Comparison of ENCODE assay signal across 11 cellular contexts in genomic region chr11:63847363-63847762, GRCh38. TPM values are rescaled to one million over a fixed set of nuclear protein-coding genes. Genes with fewer than 3 reads are reported as not detected.
A peak's percentile ranks its signal among the peaks of the same experiment; 100 is the strongest.
DNase-seq lines count a peak whose midpoint lies in the region; ATAC-seq and TF ChIP-seq lines count a peak whose summit lies in the region.
"Had no signal": no experiment of that assay in that cellular context is flagged by ENCODE, and none has a peak within 500 bp of the region (broad histone marks: within the 10 kb centered on the region; RNA-seq: fewer than 3 reads in every experiment).

No MANE protein-coding gene starts in this region.

- intact Hi-C loops in dendritic cell treated with granulocyte-macrophage colony-stimulating factor and Interleukin-4, amounts not matched to agents 40 ng/mL and 50 ng/mL, for 4 days (cut with micrococcal nuclease), result no loop called here
- intact Hi-C loops in tibial artery (cut with DNase I; ENCODE audit: low total_unique reads), result no loop called here

- no peak overlapping the region for H2AFZ ChIP-seq in GM23338

- no peaks in the 10 kb centered on the region for H3K9me3 Mint-ChIP-seq in GM23338
- H3K9me3 Mint-ChIP-seq in dendritic cell treated with granulocyte-macrophage colony-stimulating factor and Interleukin-4, amounts not matched to agents 40 ng/mL and 50 ng/mL, for 4 days, result no peaks in the 10 kb centered on the region
- H3K9me3 Mint-ChIP-seq in naive B cell, result no peaks in the 10 kb centered on the region

- H3K36me3 Mint-ChIP-seq in GM23338 (ENCODE audit: low read depth) (peaks cover 22% of the 10 kb centered on the region; the same call in 1 of the 3 replicates), naive B cell (peaks cover 0 to 11% of the 10 kb centered on the region in 2 donors)
- H3K36me3 Mint-ChIP-seq in dendritic cell treated with granulocyte-macrophage colony-stimulating factor and Interleukin-4, amounts not matched to agents 40 ng/mL and 50 ng/mL, for 4 days (ENCODE audit: low read depth), result peaks cover 75% of the 10 kb centered on the region

- ATAC-seq in GM23338 (peak; percentile 90), naive B cell (ENCODE audit: low read depth in 2 of 2) (no peak), HG03378 (IDR thresholded peaks at IDR 0.05; ENCODE audit: unreplicated experiment) (no peak)

- TF ChIP-seq CTCF in 22Rv1 (IDR thresholded peaks at IDR 0.05) (no peak), GM23338 (conservative IDR thresholded peaks at IDR 0.05; ENCODE audit: low read depth in 2 of 2) (no peak), tibial artery (IDR thresholded peaks at IDR 0.05) (no peak)

- H3K27me3 Mint-ChIP-seq in GM23338 (ENCODE audit: insufficient read depth, low read depth, poor library complexity), result peaks cover 5% of the 10 kb centered on the region
- no peaks in the 10 kb centered on the region for H3K27me3 Mint-ChIP-seq in dendritic cell treated with granulocyte-macrophage colony-stimulating factor and Interleukin-4, amounts not matched to agents 40 ng/mL and 50 ng/mL, for 4 days
- H3K27me3 Mint-ChIP-seq in naive B cell, result no peaks in the 10 kb centered on the region

- H3K4me3 Mint-ChIP-seq in GM23338 (peak overlapping the region; percentile 58), naive B cell (no peak overlapping the region)
- H3K4me3 Mint-ChIP-seq in dendritic cell treated with granulocyte-macrophage colony-stimulating factor and Interleukin-4, amounts not matched to agents 40 ng/mL and 50 ng/mL, for 4 days, result no peak overlapping the region

- no peaks in the 10 kb centered on the region for H3F3A ChIP-seq in GM23338 (replicated peaks; ENCODE audit: low read depth)

- H3K79me2 ChIP-seq in GM23338 (replicated peaks; ENCODE audit: insufficient read depth), result peaks cover 100% of the 10 kb centered on the region

- H3K4me3 ChIP-seq in GM23338 (peak overlapping the region; percentile 40), tibial artery (no peak overlapping the region)
- H3K4me3 ChIP-seq: Peyer's patch, spleen had no signal

- no peaks in the 10 kb centered on the region for H3K27me3 ChIP-seq in GM23338 (ENCODE audit: insufficient read depth)
- H3K27me3 ChIP-seq in tibial artery, result no peaks in the 10 kb centered on the region
- H3K27me3 ChIP-seq: Peyer's patch, spleen had no signal

- H3K4me1 ChIP-seq in GM23338 (ENCODE audit: insufficient read depth) (peaks cover 50% of the 10 kb centered on the region), tibial artery (peaks cover 0 to 60% (median 25%) of the 10 kb centered on the region in 4 donors)

- no peaks in the 10 kb centered on the region for H3K9me2 ChIP-seq in GM23338 (ENCODE audit: insufficient read depth)

- peaks cover 65% of the 10 kb centered on the region for H3K4me1 Mint-ChIP-seq in GM23338
- H3K4me1 Mint-ChIP-seq in dendritic cell treated with granulocyte-macrophage colony-stimulating factor and Interleukin-4, amounts not matched to agents 40 ng/mL and 50 ng/mL, for 4 days (ENCODE audit: low read depth), result peaks cover 85% of the 10 kb centered on the region
- peaks cover 39 to 77% (median 74%) of the 10 kb centered on the region in 3 donors for H3K4me1 Mint-ChIP-seq in naive B cell

- peaks cover 65% of the 10 kb centered on the region for H4K20me1 ChIP-seq in GM23338 (replicated peaks; ENCODE audit: insufficient read depth)

- peak overlapping the region; percentile 73 for H3K4me2 ChIP-seq in GM23338

- DNase-seq in GM23338 (ENCODE audit: low spot score) (peak; percentile 85), naive B cell (no peak), tibial artery (no peak), dermis blood vessel endothelial cell (no peak)
- DNase-seq in activated CD4-positive, alpha-beta T cell treated with anti-CD3 and anti-CD28 coated beads for 1 hour, result no peak
- DNase-seq: NCI-H1092, Peyer's patch, spleen had no signal

- no peaks in the 10 kb centered on the region for H3K36me3 ChIP-seq in GM23338 (ENCODE audit: insufficient read depth)
- peaks cover 0 to 9% (median 0%) of the 10 kb centered on the region in 3 donors for H3K36me3 ChIP-seq in tibial artery

- H3K27ac Mint-ChIP-seq in GM23338, result peak overlapping the region; percentile 97
- H3K27ac Mint-ChIP-seq in dendritic cell treated with granulocyte-macrophage colony-stimulating factor and Interleukin-4, amounts not matched to agents 40 ng/mL and 50 ng/mL, for 4 days, result peak overlapping the region; percentile 46
- H3K27ac Mint-ChIP-seq in naive B cell, result peak overlapping the region in 5 of 6 donors; percentile 12 to 86 (median 61)

- H3K27ac ChIP-seq in 22Rv1 (peak overlapping the region; percentile 82), GM23338 (ENCODE audit: low read depth) (peak overlapping the region; percentile 70), tibial artery (peak overlapping the region in 1 of 2 donors; percentile 31)

- H3K9me3 ChIP-seq in tibial artery, result no peaks in the 10 kb centered on the region
- H3K9me3 ChIP-seq: Peyer's patch, spleen had no signal

TF ChIP-seq in GM23338, 12 proteins besides CTCF, POLR2A, EP300 and RAD21 (continues in another document):
- no peak for TF ChIP-seq POLR2AphosphoS5 (IDR thresholded peaks at IDR 0.05; ENCODE audit: low read depth)
- no peak for TF ChIP-seq STAT1 (IDR thresholded peaks at IDR 0.05; ENCODE audit: unreplicated experiment)
- TF ChIP-seq CREB1 (CRISPR knock-in tag; IDR thresholded peaks at IDR 0.05; ENCODE audit: low read depth), result no peak
- TF ChIP-seq ZNF331 (CRISPR knock-in tag; IDR thresholded peaks at IDR 0.05; ENCODE audit: low read depth), result no peak
- no peak for TF ChIP-seq JUNB (IDR thresholded peaks at IDR 0.05; ENCODE audit: unreplicated experiment)
- TF ChIP-seq EZH2phosphoT487 (IDR thresholded peaks at IDR 0.05; ENCODE audit: unreplicated experiment), result no peak
- no peak for TF ChIP-seq ZNF114 (CRISPR knock-in tag; IDR thresholded peaks at IDR 0.05)
- no peak for TF ChIP-seq ZNF462 (CRISPR knock-in tag; IDR thresholded peaks at IDR 0.05)

RNA-seq across cellular contexts. Expression of gene MARK2, which starts 8.5 kb away (rescaled TPM):
- total RNA-seq in GM23338 (2014; rRNA removed; shearing (Covaris generic)), result 42.6 and 45.9 TPM in 2 replicates
- 15.8 and 18.7 TPM in 2 replicates for polyA plus RNA-seq in GM23338 (2016; fragmentation: Nextera tagmentation; extraction: Ambion mirVana)
- 10 to 100 TPM; 31.0 to 66.8 (median 42.9) TPM for polyA plus RNA-seq in naive B cell (ENCODE audit: low read depth in 6 of 6)
- total RNA-seq in dermis blood vessel endothelial cell, result 12.1 and 15.1 TPM in 2 replicates

RNA-seq across cellular contexts. Expression of gene SPINDOC, which starts 34.1 kb away (rescaled TPM):
- total RNA-seq in GM23338 (2014; rRNA removed; shearing (Covaris generic)), result 65.5 and 84.7 TPM in 2 replicates
- polyA plus RNA-seq in GM23338 (2016; fragmentation: Nextera tagmentation; extraction: Ambion mirVana) (9.4 and 12.9 TPM in 2 replicates), naive B cell (ENCODE audit: low read depth in 6 of 6) (under 1 TPM; 0.24 to 0.78 (median 0.60) TPM)
- 14.3 and 22.4 TPM in 2 replicates for total RNA-seq in dermis blood vessel endothelial cell

Comparison
In these comparisons a context has a peak if more than half of its experiments do, and no peak if none do; other contexts are left out.
1. H3K27ac Mint-ChIP-seq: peak in every context shown above with its lines; median percentile 97 in GM23338; 61 in naive B cell; 46 in dendritic cell treated with granulocyte-macrophage colony-stimulating factor and Interleukin-4, amounts not matched to agents 40 ng/mL and 50 ng/mL, for 4 days.